In the genomic region with DNA sequence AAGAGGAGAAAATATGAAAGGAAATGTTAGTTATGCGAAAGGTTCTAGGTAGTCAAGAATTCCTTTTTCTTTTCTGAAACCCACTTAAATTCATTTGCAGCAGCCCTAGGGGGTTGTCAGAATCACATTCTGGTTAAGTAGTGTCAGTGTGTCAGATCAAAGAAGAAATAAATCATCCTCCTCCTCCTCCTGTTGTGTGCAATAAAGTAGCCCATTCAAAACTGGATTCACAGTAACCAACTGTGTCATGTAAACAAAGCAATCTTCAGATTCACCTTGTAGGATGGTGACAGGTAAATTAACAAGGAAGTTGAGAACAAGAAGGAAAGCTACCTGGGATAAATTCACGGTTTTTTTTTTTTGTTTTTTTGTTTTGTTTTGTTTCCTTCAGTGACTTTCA, we compare ENCODE assay signal across 23 cellular contexts.
DNase-seq lines count a peak whose midpoint lies in the region; ATAC-seq and TF ChIP-seq lines count a peak whose summit lies in the region.
"Had no signal": no experiment of that assay in that cellular context is flagged by ENCODE, and none has a peak within 500 bp of the region (broad histone marks: within the 10 kb centered on the region; RNA-seq: fewer than 3 reads in every experiment).

No MANE protein-coding gene starts in this region.

- no peak overlapping the region for H3K4me3 ChIP-seq in left ventricle myocardium inferior
- no peak overlapping the region for H3K4me3 ChIP-seq in right cardiac atrium (ENCODE audit: low read length)
- H3K4me3 ChIP-seq in gastroesophageal sphincter: no peak overlapping the region
- no peak overlapping the region for H3K4me3 ChIP-seq in neural cell (ENCODE audit: low read length)
- H3K4me3 ChIP-seq: A549; BLaER1 treated with 17β-estradiol and CSF1 and Interleukin-3, amounts not matched to agents 10 nM and 100 nM; GM12878; GM23248 had no signal

- H3K27ac Mint-ChIP-seq in activated naive CD4-positive, alpha-beta T cell treated with anti-CD3 and anti-CD28 coated beads, Interleukin-2, amount 10 ng/mL, durations not matched to agents 7 days and 5 days: no peak overlapping the region
- H3K27ac Mint-ChIP-seq: CD14-positive monocyte; CD4-positive, alpha-beta T cell had no signal

- peaks cover 3% of the 10 kb centered on the region for H3K36me3 Mint-ChIP-seq in activated naive CD4-positive, alpha-beta T cell treated with anti-CD3 and anti-CD28 coated beads, Interleukin-2, amount 10 ng/mL, durations not matched to agents 7 days and 5 days

- H3K36me3 ChIP-seq in left ventricle myocardium inferior (peaks cover 27% of the 10 kb centered on the region), gastroesophageal sphincter (peaks cover 0 to 30% of the 10 kb centered on the region in 2 donors), neural cell (ENCODE audit: insufficient read depth, low read length) (no peaks in the 10 kb centered on the region)
- H3K36me3 ChIP-seq: BE2C had no signal

- H3K4me1 Mint-ChIP-seq in activated naive CD4-positive, alpha-beta T cell treated with anti-CD3 and anti-CD28 coated beads, Interleukin-2, amount 10 ng/mL, durations not matched to agents 7 days and 5 days: no peaks in the 10 kb centered on the region
- H3K4me1 Mint-ChIP-seq: CD14-positive monocyte; CD8-positive, alpha-beta memory T cell had no signal

- peaks cover 26% of the 10 kb centered on the region for H3K4me1 ChIP-seq in left ventricle myocardium inferior
- peaks cover 2% of the 10 kb centered on the region for H3K4me1 ChIP-seq in right cardiac atrium (ENCODE audit: control insufficient read depth, insufficient read depth, low read length)
- peaks cover 5 to 68% (median 6%) of the 10 kb centered on the region in 3 donors for H3K4me1 ChIP-seq in gastroesophageal sphincter
- H3K4me1 ChIP-seq: A549, BE2C had no signal

- H3K9me3 ChIP-seq in left ventricle myocardium inferior (replicated peaks) (no peaks in the 10 kb centered on the region), right cardiac atrium (ENCODE audit: control insufficient read depth, low read length) (no peaks in the 10 kb centered on the region), gastroesophageal sphincter (no peaks in the 10 kb centered on the region), neural cell (ENCODE audit: low read length) (no peaks in the 10 kb centered on the region)
- H3K9me3 ChIP-seq: A549, BE2C had no signal

- H3K27me3 Mint-ChIP-seq in activated naive CD4-positive, alpha-beta T cell treated with anti-CD3 and anti-CD28 coated beads, Interleukin-2, amount 10 ng/mL, durations not matched to agents 7 days and 5 days: no peaks in the 10 kb centered on the region
- H3K27me3 Mint-ChIP-seq: CD4-positive, alpha-beta T cell had no signal

- H3K27ac ChIP-seq in left ventricle myocardium inferior (replicated peaks): peak overlapping the region; percentile 50
- no peak overlapping the region for H3K27ac ChIP-seq in right cardiac atrium (ENCODE audit: low read length)
- H3K27ac ChIP-seq in gastroesophageal sphincter: peak overlapping the region; percentile 67 to 77 (median 73)
- H3K27ac ChIP-seq in neural cell (ENCODE audit: low read length): no peak overlapping the region
- H3K27ac ChIP-seq: A549; BLaER1 treated with 17β-estradiol and CSF1 and Interleukin-3, amounts not matched to agents 10 nM and 100 nM; GM23248 had no signal

- no peak for TF ChIP-seq EP300 in gastroesophageal sphincter (IDR thresholded peaks at IDR 0.05)
- peak; percentile 82 for TF ChIP-seq EP300 in neural cell (conservative IDR thresholded peaks at IDR 0.05; ENCODE audit: poor library complexity, severe bottlenecking)

- ATAC-seq in right cardiac atrium (no peak), gastroesophageal sphincter (no peak), HG02885 (IDR thresholded peaks at IDR 0.05; ENCODE audit: poor library complexity, unreplicated experiment) (no peak)
- ATAC-seq: A549, GM12878 had no signal

- no peaks in the 10 kb centered on the region for H3K79me2 ChIP-seq in neural cell (replicated peaks; ENCODE audit: insufficient read depth, low read length)

- TF ChIP-seq RAD21 in neural cell (conservative IDR thresholded peaks at IDR 0.05): no peak

- H2AFZ ChIP-seq in neural cell (ENCODE audit: low read depth, low read length): no peak overlapping the region

- WGBS in right cardiac atrium: 82% methylated on average over 2 of the region's 2 CpGs
- 65 to 83% methylated on average over 2 of the region's 2 CpGs for WGBS in gastroesophageal sphincter (ENCODE audit: low coverage in 1 of 2), 2 donors

- H3K9ac ChIP-seq in neural cell (ENCODE audit: low read length): no peak overlapping the region
- H3K9ac ChIP-seq: BLaER1 treated with 17β-estradiol and CSF1 and Interleukin-3, amounts not matched to agents 10 nM and 100 nM; GM23248 had no signal

- H3F3A ChIP-seq in neural cell (ENCODE audit: insufficient read depth, low read length, poor library complexity, severe bottlenecking): no peaks in the 10 kb centered on the region

- H3K27me3 ChIP-seq in left ventricle myocardium inferior (ENCODE audit: low read depth) (no peaks in the 10 kb centered on the region), right cardiac atrium (ENCODE audit: control insufficient read depth, insufficient read depth) (no peaks in the 10 kb centered on the region), gastroesophageal sphincter (no peaks in the 10 kb centered on the region), neural cell (ENCODE audit: insufficient read depth, low read depth, low read length) (no peaks in the 10 kb centered on the region)
- H3K27me3 ChIP-seq: BLaER1 treated with 17β-estradiol and CSF1 and Interleukin-3, amounts not matched to agents 10 nM and 100 nM had no signal

- no peaks in the 10 kb centered on the region for H3K9me2 ChIP-seq in neural cell (ENCODE audit: insufficient read depth, low read length)

- intact Hi-C loops in left ventricle myocardium inferior (cut with micrococcal nuclease) (no loop called here), right cardiac atrium (cut with DNase I) (no loop called here)

- TF ChIP-seq POLR2A in gastroesophageal sphincter (IDR thresholded peaks at IDR 0.05): no peak

- H3K4me2 ChIP-seq in neural cell (ENCODE audit: low read length): peak overlapping the region; percentile 6
- H3K4me2 ChIP-seq: A549; BLaER1 treated with 17β-estradiol and CSF1 and Interleukin-3, amounts not matched to agents 10 nM and 100 nM had no signal

- H3K4me3 Mint-ChIP-seq in activated naive CD4-positive, alpha-beta T cell treated with anti-CD3 and anti-CD28 coated beads, Interleukin-2, amount 10 ng/mL, durations not matched to agents 7 days and 5 days: no peak overlapping the region
- H3K4me3 Mint-ChIP-seq: CD14-positive monocyte; CD4-positive, alpha-beta T cell; CD8-positive, alpha-beta memory T cell had no signal

- no peak for DNase-seq in left ventricle myocardium inferior
- DNase-seq in right cardiac atrium: no peak
- no peak for DNase-seq in activated naive CD4-positive, alpha-beta T cell treated with anti-CD3 and anti-CD28 coated beads, Interleukin-2, amount 10 ng/mL, durations not matched to agents 7 days and 5 days
- no peak for DNase-seq in stimulated activated CD4-positive, alpha-beta T cell treated with anti-CD3 and anti-CD28 coated beads, Interleukin-1b, Interleukin-23, amount 100 ng/mL, for 48 hours
- DNase-seq: 8988T; ACHN; AML-193; BE2C; CD4-positive, alpha-beta T cell; CD8-positive, alpha-beta memory T cell; DMS 273 treated with DMSO at 0.1 percent for 48 hours; DMS79; EL; GDM1; H7 had no signal

- H3K9me3 Mint-ChIP-seq in activated naive CD4-positive, alpha-beta T cell treated with anti-CD3 and anti-CD28 coated beads, Interleukin-2, amount 10 ng/mL, durations not matched to agents 7 days and 5 days: peaks cover 2% of the 10 kb centered on the region
- H3K9me3 Mint-ChIP-seq: CD4-positive, alpha-beta T cell had no signal

- H4K20me1 ChIP-seq in neural cell (ENCODE audit: insufficient read depth): no peaks in the 10 kb centered on the region
- H4K20me1 ChIP-seq: BLaER1 treated with 17β-estradiol and CSF1 and Interleukin-3, amounts not matched to agents 10 nM and 100 nM had no signal

- CTCF ChIA-PET in activated naive CD4-positive, alpha-beta T cell treated with anti-CD3 and anti-CD28 coated beads, Interleukin-2, amount 10 ng/mL, durations not matched to agents 7 days and 5 days (lab: Charles Lee): no interaction called here

- TF ChIP-seq CTCF in left ventricle myocardium inferior (IDR thresholded peaks at IDR 0.05; ENCODE audit: borderline replicate concordance): no peak
- no peak for TF ChIP-seq CTCF in gastroesophageal sphincter (IDR thresholded peaks at IDR 0.05)
- TF ChIP-seq CTCF in neural cell (IDR thresholded peaks at IDR 0.05; ENCODE audit: poor library complexity, severe bottlenecking): no peak

TF ChIP-seq in neural cell, 6 proteins besides CTCF, POLR2A, EP300 and RAD21:
- peak; percentile 71 for TF ChIP-seq POLR2AphosphoS5 (IDR thresholded peaks at IDR 0.05)
- no peak for TF ChIP-seq MXI1 (conservative IDR thresholded peaks at IDR 0.05; ENCODE audit: poor library complexity, severe bottlenecking)
- TF ChIP-seq, protein P1, sequence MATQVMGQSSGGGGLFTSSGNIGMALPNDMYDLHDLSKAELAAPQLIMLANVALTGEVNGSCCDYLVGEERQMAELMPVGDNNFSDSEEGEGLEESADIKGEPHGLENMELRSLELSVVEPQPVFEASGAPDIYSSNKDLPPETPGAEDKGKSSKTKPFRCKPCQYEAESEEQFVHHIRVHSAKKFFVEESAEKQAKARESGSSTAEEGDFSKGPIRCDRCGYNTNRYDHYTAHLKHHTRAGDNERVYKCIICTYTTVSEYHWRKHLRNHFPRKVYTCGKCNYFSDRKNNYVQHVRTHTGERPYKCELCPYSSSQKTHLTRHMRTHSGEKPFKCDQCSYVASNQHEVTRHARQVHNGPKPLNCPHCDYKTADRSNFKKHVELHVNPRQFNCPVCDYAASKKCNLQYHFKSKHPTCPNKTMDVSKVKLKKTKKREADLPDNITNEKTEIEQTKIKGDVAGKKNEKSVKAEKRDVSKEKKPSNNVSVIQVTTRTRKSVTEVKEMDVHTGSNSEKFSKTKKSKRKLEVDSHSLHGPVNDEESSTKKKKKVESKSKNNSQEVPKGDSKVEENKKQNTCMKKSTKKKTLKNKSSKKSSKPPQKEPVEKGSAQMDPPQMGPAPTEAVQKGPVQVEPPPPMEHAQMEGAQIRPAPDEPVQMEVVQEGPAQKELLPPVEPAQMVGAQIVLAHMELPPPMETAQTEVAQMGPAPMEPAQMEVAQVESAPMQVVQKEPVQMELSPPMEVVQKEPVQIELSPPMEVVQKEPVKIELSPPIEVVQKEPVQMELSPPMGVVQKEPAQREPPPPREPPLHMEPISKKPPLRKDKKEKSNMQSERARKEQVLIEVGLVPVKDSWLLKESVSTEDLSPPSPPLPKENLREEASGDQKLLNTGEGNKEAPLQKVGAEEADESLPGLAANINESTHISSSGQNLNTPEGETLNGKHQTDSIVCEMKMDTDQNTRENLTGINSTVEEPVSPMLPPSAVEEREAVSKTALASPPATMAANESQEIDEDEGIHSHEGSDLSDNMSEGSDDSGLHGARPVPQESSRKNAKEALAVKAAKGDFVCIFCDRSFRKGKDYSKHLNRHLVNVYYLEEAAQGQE (IDR thresholded peaks at IDR 0.05; ENCODE audit: borderline replicate concordance): no peak

Comparison
In these comparisons a context has a peak if more than half of its experiments do, and no peak if none do; other contexts are left out.
1. H3K27ac ChIP-seq: peak in left ventricle myocardium inferior (single experiment) and gastroesophageal sphincter (4 of 4); none in right cardiac atrium (single experiment) and neural cell (single experiment).